In the genomic region with DNA sequence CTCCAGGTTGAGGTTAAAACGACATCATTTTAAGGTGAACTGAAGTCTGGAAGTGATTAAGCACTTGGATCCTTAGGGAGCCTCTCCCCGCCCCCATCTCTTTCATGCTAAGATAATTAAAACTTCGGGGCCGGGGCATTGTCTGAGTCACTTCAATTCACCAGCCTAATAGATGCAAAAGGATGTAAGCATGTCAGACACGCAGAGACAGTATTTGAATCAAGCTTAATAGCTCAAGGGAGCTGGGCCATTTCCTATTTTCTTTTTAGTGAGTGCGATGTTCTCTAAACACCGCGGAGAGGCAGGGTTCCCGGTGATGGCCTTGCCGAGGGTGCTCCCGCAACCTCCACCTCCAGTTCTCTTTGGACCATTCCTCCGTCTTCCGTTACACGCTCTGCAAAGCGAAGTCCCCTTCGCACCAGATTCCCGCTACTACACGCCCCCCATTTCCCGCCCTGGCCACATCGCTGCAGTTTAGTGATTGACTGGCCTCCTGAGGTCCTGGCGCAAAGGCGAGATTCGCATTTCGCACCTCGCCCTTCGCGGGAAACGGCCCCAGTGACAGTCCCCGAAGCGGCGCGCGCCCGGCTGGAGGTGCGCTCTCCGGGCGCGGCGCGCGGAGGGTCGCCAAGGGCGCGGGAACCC, we compare ENCODE assay signal across 9 cellular contexts. TPM values are rescaled to one million over a fixed set of nuclear protein-coding genes. Genes with fewer than 3 reads are reported as not detected.
A peak's percentile ranks its signal among the peaks of the same experiment; 100 is the strongest.
DNase-seq lines count a peak whose midpoint lies in the region; ATAC-seq and TF ChIP-seq lines count a peak whose summit lies in the region.
"Had no signal": no experiment of that assay in that cellular context is flagged by ENCODE, and none has a peak within 500 bp of the region (broad histone marks: within the 10 kb centered on the region; RNA-seq: fewer than 3 reads in every experiment).

No MANE protein-coding gene starts in this region.

- no peak overlapping the region for H3K27ac ChIP-seq in OCI-LY1 (ENCODE audit: low read depth, low read length, poor library complexity, severe bottlenecking)

- peak overlapping the region; percentile 53 for H3K9ac ChIP-seq in OCI-LY1 (ENCODE audit: low read length)

- peak overlapping the region; percentile 89 for H3K4me3 ChIP-seq in OCI-LY1 (ENCODE audit: low read depth, low read length, poor library complexity, severe bottlenecking)
- H3K4me3 ChIP-seq: K562 had no signal

- H3K36me3 ChIP-seq in OCI-LY1 (ENCODE audit: insufficient read depth, low read length): peaks cover 37% of the 10 kb centered on the region

- H4K20me1 ChIP-seq in OCI-LY1 (ENCODE audit: insufficient read depth, low read length): no peaks in the 10 kb centered on the region

- H2AFZ ChIP-seq in OCI-LY1 (ENCODE audit: low read length): no peak overlapping the region

- no peaks in the 10 kb centered on the region for H3K9me3 Mint-ChIP-seq in endothelial cell (ENCODE audit: unreplicated experiment)

- H3K27me3 Mint-ChIP-seq in endothelial cell (ENCODE audit: unreplicated experiment): peaks cover 27% of the 10 kb centered on the region

- ATAC-seq in GM21717 (IDR thresholded peaks at IDR 0.05; ENCODE audit: unreplicated experiment) (peak; percentile 13), sciatic nerve (no peak)
- ATAC-seq: K562 had no signal

- peaks cover 11% of the 10 kb centered on the region for H3K4me1 Mint-ChIP-seq in endothelial cell (ENCODE audit: unreplicated experiment)

- TF ChIP-seq CTCF in GM10266 (IDR thresholded peaks at IDR 0.05; ENCODE audit: control insufficient read depth, insufficient read depth, low read depth, missing control alignments) (no peak), OCI-LY1 (IDR thresholded peaks at IDR 0.05; ENCODE audit: low read length) (0 out of 2 replicates have a peak, but pooled peaks have one; percentile 5), endothelial cell (IDR thresholded peaks at IDR 0.05; ENCODE audit: unreplicated experiment) (no peak)

- H3K4me3 Mint-ChIP-seq in endothelial cell (ENCODE audit: unreplicated experiment): peak overlapping the region; percentile 84

- peaks cover 10% of the 10 kb centered on the region; the same call in 1 of the 2 replicates for H3K27me3 ChIP-seq in OCI-LY1 (ENCODE audit: insufficient read depth, low read length)

- peak; percentile 79 for DNase-seq in GM10266 (ENCODE audit: extremely low spot score)
- DNase-seq in endothelial cell (ENCODE audit: low spot score): no peak
- peak; percentile 14 for DNase-seq in renal cortical epithelial cell (ENCODE audit: low read depth)
- DNase-seq in NCI-H1930 (lab: John Stamatoyannopoulos, UW): no peak
- DNase-seq in UCSD-AML1 (lab: John Stamatoyannopoulos, UW; ENCODE audit: unreplicated experiment): no peak
- no peak for DNase-seq in sciatic nerve (ENCODE audit: low spot score)

- H3K9me3 ChIP-seq in OCI-LY1 (ENCODE audit: low read length): no peaks in the 10 kb centered on the region

- H3K4me1 ChIP-seq in OCI-LY1 (ENCODE audit: insufficient read depth, low read length, severe bottlenecking): peaks cover 41% of the 10 kb centered on the region

- H3K79me2 ChIP-seq in OCI-LY1 (ENCODE audit: insufficient read depth, low read length): no peaks in the 10 kb centered on the region; the same call in 1 of the 2 replicates

- H3F3A ChIP-seq in OCI-LY1 (ENCODE audit: insufficient read depth, low read length): no peaks in the 10 kb centered on the region

- H3K27ac Mint-ChIP-seq in endothelial cell (ENCODE audit: unreplicated experiment): no peak overlapping the region

- no peaks in the 10 kb centered on the region for H3K9me2 ChIP-seq in OCI-LY1 (ENCODE audit: low read depth, low read length)

- peak overlapping the region; percentile 85 for H3K4me2 ChIP-seq in OCI-LY1 (ENCODE audit: low read length)

- intact Hi-C loops in sciatic nerve (cut with DNase I): no loop called here

- H3K36me3 Mint-ChIP-seq in endothelial cell (ENCODE audit: low read depth, unreplicated experiment): peaks cover 9% of the 10 kb centered on the region

RNA-seq across cellular contexts. Expression of a gene that starts 0.5 kb away (rescaled TPM):
- total RNA-seq in endothelial cell (ENCODE audit: unreplicated experiment) (not detected), renal cortical epithelial cell (not detected in 2 replicates), sciatic nerve (4.7 TPM)

Comparison
In these comparisons a context has a peak if more than half of its experiments do, and no peak if none do; other contexts are left out.
1. DNase-seq: peak in GM10266 (single experiment) and renal cortical epithelial cell (single experiment); none in endothelial cell (single experiment), NCI-H1930 (0 of 2), UCSD-AML1 (single experiment) and sciatic nerve (single experiment).